Comparison of ENCODE assay signal across 11 cellular contexts in genomic region chr2:234960091-234961088, GRCh38. TPM values are rescaled to one million over a fixed set of nuclear protein-coding genes. Genes with fewer than 3 reads are reported as not detected.
DNase-seq lines count a peak whose midpoint lies in the region; ATAC-seq and TF ChIP-seq lines count a peak whose summit lies in the region.
"Had no signal": no experiment of that assay in that cellular context is flagged by ENCODE, and none has a peak within 500 bp of the region (broad histone marks: within the 10 kb centered on the region; RNA-seq: fewer than 3 reads in every experiment).

No MANE protein-coding gene starts in this region.

- 71% methylated on average over 7 of the region's 14 CpGs; no CpG with 5 or more reads in 1 of the 2 experiments for WGBS in IMR-90 (ENCODE audit: extremely low coverage in 2 of 2, insufficient read length in 1 of 2), 2 experiments
- 65% methylated on average over 14 of the region's 14 CpGs for WGBS in right cardiac atrium

- H4K8ac ChIP-seq in IMR-90 (ENCODE audit: low read depth in 2 of 2, low read length in 2 of 2): no peak overlapping the region; a peak in 1 of 4 replicates

- no peak overlapping the region for H2BK15ac ChIP-seq in IMR-90 (ENCODE audit: low read depth, low read length)

- H3K18ac ChIP-seq in IMR-90 (ENCODE audit: low read depth, low read length): no peak overlapping the region

- H3K4me2 ChIP-seq in IMR-90 (ENCODE audit: low read depth, low read length): peak overlapping the region; percentile 41; the same call in 1 of the 2 replicates

- in situ Hi-C loops in IMR-90 (cut with MboI; ENCODE audit: low sequenced_read_pairs) (loop anchor here (10.0 kb wide), 1 partner anchor 406 kb away; no protein-coding TSS in a partner anchor), Panc1 (cut with HindIII; ENCODE audit: low pct_unique_long_range_greater_than_20kb, low sequenced_read_pairs) (no loop called here)

- BruUV-seq in IMR-90 (replicated peaks; lab: Mats Ljungman, UMichigan) (no TSS peak), Panc1 (replicated peaks; lab: Mats Ljungman, UMichigan) (no TSS peak)

- no peak overlapping the region; the same call in 1 of the 2 replicates for H3K14ac ChIP-seq in IMR-90 (replicated peaks; ENCODE audit: low read depth, low read length)

- peak overlapping the region; percentile 49 for H2BK5ac ChIP-seq in IMR-90 (ENCODE audit: low read depth, low read length, poor library complexity, severe bottlenecking)

- dilution Hi-C loops in IMR-90 (cut with HindIII; ENCODE audit: low sequenced_read_pairs, unreplicated experiment): no loop called here

- peaks cover 49% of the 10 kb centered on the region for H3K9me1 ChIP-seq in IMR-90 (ENCODE audit: insufficient read depth, low read length)

- H3K36me3 ChIP-seq in IMR-90 (ENCODE audit: control insufficient read depth, insufficient read depth, low read length) (peaks cover 14% of the 10 kb centered on the region), Panc1 (ENCODE audit: control insufficient read depth, insufficient read depth, low read length) (no peaks in the 10 kb centered on the region)

- H3K4me3 ChIP-seq in IMR-90 (ENCODE audit: insufficient read depth, low read depth, low read length) (no peak overlapping the region), Panc1 (ENCODE audit: low read depth in 2 of 2, low read length in 2 of 2) (no peak overlapping the region), right cardiac atrium (ENCODE audit: low read length) (no peak overlapping the region)

- DNase-seq in IMR-90: no peak
- DNase-seq in Panc1 (ENCODE audit: low read depth, low spot score): no peak
- no peak for DNase-seq in right cardiac atrium
- DNase-seq in sciatic nerve (ENCODE audit: low spot score): peak; percentile 14
- no peak for DNase-seq in SHP77 treated with DMSO at 0.1 percent for 48 hours (lab: John Stamatoyannopoulos, UW)
- DNase-seq in NCI-H2171 treated with DMSO at 0.1 percent for 48 hours (lab: John Stamatoyannopoulos, UW): no peak
- DNase-seq: activated CD8-positive, alpha-beta memory T cell treated with anti-CD3 and anti-CD28 coated beads for 24 hours; DND-41; foreskin keratinocyte; T-cell had no signal

- intact Hi-C loops in IMR-90 (cut with micrococcal nuclease): no loop called here
- intact Hi-C loops in Panc1 (cut with micrococcal nuclease; ENCODE audit: unreplicated experiment): no loop called here
- intact Hi-C loops in right cardiac atrium (cut with DNase I): no loop called here
- intact Hi-C loops in sciatic nerve (cut with DNase I): no loop called here

- no peak overlapping the region for H3K9ac ChIP-seq in IMR-90 (ENCODE audit: low read depth, low read length)

- H4K5ac ChIP-seq in IMR-90 (ENCODE audit: low read depth, low read length): no peak overlapping the region

- H3K23ac ChIP-seq in IMR-90 (ENCODE audit: low read depth, low read length): no peak overlapping the region

- no peak overlapping the region for H2BK20ac ChIP-seq in IMR-90 (ENCODE audit: low read depth, low read length)

- TF ChIP-seq CTCF in IMR-90 (conservative IDR thresholded peaks at IDR 0.05; ENCODE audit: low read depth, low read length) (no peak), Panc1 (IDR thresholded peaks at IDR 0.05) (no peak)

- H3K27me3 ChIP-seq in IMR-90 (ENCODE audit: control insufficient read depth, insufficient read depth, low read length): no peaks in the 10 kb centered on the region
- no peaks in the 10 kb centered on the region for H3K27me3 ChIP-seq in Panc1 (ENCODE audit: control insufficient read depth, insufficient read depth, low read length)
- H3K27me3 ChIP-seq in right cardiac atrium (ENCODE audit: control insufficient read depth, insufficient read depth): no peaks in the 10 kb centered on the region
- H3K27me3 ChIP-seq: foreskin keratinocyte had no signal

- H3K4me1 ChIP-seq in IMR-90 (ENCODE audit: control insufficient read depth, insufficient read depth, low read length): peaks cover 48% of the 10 kb centered on the region
- H3K4me1 ChIP-seq in Panc1 (ENCODE audit: control insufficient read depth, insufficient read depth, low read length): peaks cover 95% of the 10 kb centered on the region
- peaks cover 9% of the 10 kb centered on the region for H3K4me1 ChIP-seq in right cardiac atrium (ENCODE audit: control insufficient read depth, insufficient read depth, low read length)

- TF ChIP-seq POLR2A in IMR-90 (IDR thresholded peaks at IDR 0.05; ENCODE audit: low read depth, low read length): no peak

- H2BK120ac ChIP-seq in IMR-90 (ENCODE audit: low read depth, low read length): no peak overlapping the region

- H2AFZ ChIP-seq in IMR-90 (replicated peaks; ENCODE audit: low read length, poor library complexity): no peak overlapping the region

- ATAC-seq in IMR-90 (ENCODE audit: low read depth) (peak; percentile 10), Panc1 (peak; percentile 15; the same call in 1 of the 2 replicates), right cardiac atrium (no peak), sciatic nerve (no peak), HG03571 (IDR thresholded peaks at IDR 0.05; ENCODE audit: unreplicated experiment) (no peak)
- ATAC-seq: foreskin keratinocyte, T-cell had no signal

- no peak overlapping the region for H2AK9ac ChIP-seq in IMR-90 (replicated peaks; ENCODE audit: low read depth, low read length, poor library complexity)

- POLR2A ChIA-PET in IMR-90 (lab: Charles Lee; ENCODE audit: unreplicated experiment) (interaction anchor here (0.6 to 0.7 kb wide), 2 partner anchors 36 to 1704 kb away, joined by 3 to 4 read pairs; no protein-coding TSS in a partner anchor), Panc1 (lab: Charles Lee) (interaction anchor here (0.6 kb wide), 2 partner anchors 51 to 834 kb away, joined by 8 to 9 read pairs; no protein-coding TSS in a partner anchor)

- no peaks in the 10 kb centered on the region for H3K9me3 ChIP-seq in IMR-90 (ENCODE audit: control insufficient read depth, insufficient read depth, low read length)
- H3K9me3 ChIP-seq in Panc1 (ENCODE audit: control insufficient read depth, insufficient read depth, low read depth, low read length): no peaks in the 10 kb centered on the region
- no peaks in the 10 kb centered on the region for H3K9me3 ChIP-seq in right cardiac atrium (ENCODE audit: control insufficient read depth, low read length)

- H2AK5ac ChIP-seq in IMR-90 (ENCODE audit: low read depth, low read length): peak overlapping the region; percentile 2; the same call in 1 of the 2 replicates

- H4K91ac ChIP-seq in IMR-90 (ENCODE audit: insufficient read depth, low read depth, low read length): no peak overlapping the region

- TF ChIP-seq RAD21 in IMR-90 (IDR thresholded peaks at IDR 0.05; ENCODE audit: low read length): no peak

- no peak overlapping the region for H3K4ac ChIP-seq in IMR-90 (ENCODE audit: low read depth, low read length)

- H3K27ac ChIP-seq in IMR-90 (ENCODE audit: insufficient read depth, low read length): peak overlapping the region; percentile 27; the same call in 1 of the 2 replicates
- peak overlapping the region; percentile 99 for H3K27ac ChIP-seq in Panc1 (ENCODE audit: low read length)
- peak overlapping the region; percentile 57 for H3K27ac ChIP-seq in right cardiac atrium (ENCODE audit: low read length)
- H3K27ac ChIP-seq: foreskin keratinocyte had no signal

- no peak overlapping the region for H3K56ac ChIP-seq in IMR-90 (ENCODE audit: extremely low read depth, insufficient read depth, low read length)

- H3K79me1 ChIP-seq in IMR-90 (ENCODE audit: low read depth in 1 of 2, low read length in 2 of 2): peaks cover 0 to 54% of the 10 kb centered on the region in 2 experiments; a peak in 2 of 4 replicates

- H4K20me1 ChIP-seq in IMR-90 (ENCODE audit: insufficient read depth, low read length): peaks cover 99% of the 10 kb centered on the region

- CTCF ChIA-PET in IMR-90 (lab: Yijun Ruan, JAX): interaction anchor here (1.2 kb wide), 2 partner anchors 11 to 156 kb away, joined by 3 read pairs; no protein-coding TSS in a partner anchor
- CTCF ChIA-PET in Panc1 (lab: Charles Lee): no interaction called here

TF ChIP-seq in IMR-90, 13 proteins besides CTCF, POLR2A, EP300 and RAD21:
- TF ChIP-seq BHLHE40 (IDR thresholded peaks at IDR 0.05; ENCODE audit: low read depth, low read length): peak; percentile 26; the same call in 1 of the 2 replicates
- no peak for TF ChIP-seq NFE2L2 (IDR thresholded peaks at IDR 0.05; ENCODE audit: low read depth, low read length)

RNA-seq across cellular contexts. Expression of gene SH3BP4, which starts 8.6 kb away (rescaled TPM):
- 112 and 122 TPM in 2 replicates for total RNA-seq in IMR-90 (2012; rRNA removed)
- 101 and 104 TPM in 2 replicates for polyA plus RNA-seq in IMR-90 (2012; rRNA removed)
- 62.6 and 79.6 TPM in 2 replicates for polyA plus RNA-seq in IMR-90 (2012; cell fraction: cytosol; rRNA removed)
- polyA plus RNA-seq in IMR-90 (2012; cell fraction: nucleus; rRNA removed; ENCODE audit: low replicate concordance): 63.9 and 105 TPM in 2 replicates
- total RNA-seq in Panc1 (2021; ENCODE audit: unreplicated experiment): 133 TPM
- polyA plus RNA-seq in Panc1 (2012; ENCODE audit: insufficient read length): 102 TPM
- 10 to 100 TPM; 18.4 to 32.0 (median 21.6) TPM for total RNA-seq in right cardiac atrium
- polyA plus RNA-seq in right cardiac atrium: 12.3 TPM
- 26.7 TPM for total RNA-seq in sciatic nerve

Comparison
In these comparisons a context has a peak if more than half of its experiments do, and no peak if none do; other contexts are left out.
1. ATAC-seq: peak in IMR-90 (single experiment) and Panc1 (single experiment); none in right cardiac atrium (0 of 2), sciatic nerve (single experiment) and HG03571 (single experiment).
2. H3K27ac ChIP-seq: peak in every context shown above with its lines; median percentile 99 in Panc1; 57 in right cardiac atrium; 27 in IMR-90.